In the genomic region with DNA sequence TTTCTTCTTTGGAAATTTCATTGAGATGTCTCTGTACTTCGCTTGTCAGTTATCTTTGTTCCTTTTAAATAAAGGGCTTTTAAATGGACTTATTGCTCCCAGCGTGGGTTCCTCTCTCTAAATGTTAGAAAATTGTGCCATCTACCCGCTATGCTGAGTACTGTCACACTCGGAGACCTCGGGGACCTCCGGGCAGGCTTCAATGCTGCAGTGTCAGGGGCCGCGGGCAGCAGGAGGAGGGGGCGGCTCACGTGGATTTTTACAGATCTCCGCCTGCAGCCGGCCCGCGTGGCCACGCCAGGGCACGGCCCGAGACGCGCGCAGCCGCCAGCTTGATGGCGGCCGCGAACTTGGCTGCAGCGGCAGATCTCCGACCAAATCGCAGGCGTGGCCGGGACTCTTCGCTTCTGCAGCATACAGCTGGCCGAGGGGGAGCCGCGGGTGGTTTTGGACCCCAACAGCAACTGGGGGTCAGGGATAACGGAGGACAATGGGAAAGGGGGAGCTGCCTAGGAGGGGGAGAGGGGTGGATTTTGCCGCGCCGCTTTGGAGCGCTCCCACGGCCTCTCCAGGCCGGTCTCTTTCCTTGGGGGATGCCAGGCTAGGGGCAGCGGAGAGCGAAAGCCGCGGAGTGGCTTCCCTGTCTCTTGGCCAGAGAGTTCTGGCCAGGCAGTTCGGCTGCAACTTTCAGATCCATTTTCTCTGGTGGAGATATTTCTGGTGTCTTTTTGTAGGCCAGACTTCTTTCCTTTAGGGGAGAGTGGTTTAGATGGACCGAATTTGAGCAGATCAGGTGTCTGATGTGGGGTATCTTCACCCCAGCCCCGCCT, we compare ENCODE assay signal across 9 cellular contexts. TPM values are rescaled to one million over a fixed set of nuclear protein-coding genes. Genes with fewer than 3 reads are reported as not detected.
DNase-seq lines count a peak whose midpoint lies in the region; ATAC-seq and TF ChIP-seq lines count a peak whose summit lies in the region.
"Had no signal": no experiment of that assay in that cellular context is flagged by ENCODE, and none has a peak within 500 bp of the region (broad histone marks: within the 10 kb centered on the region; RNA-seq: fewer than 3 reads in every experiment).

No MANE protein-coding gene starts in this region.

- 8% methylated on average over 47 of the region's 47 CpGs for WGBS in liver
- WGBS in thyroid gland, 2 donors: 11 to 12% methylated on average over 17 of the region's 47 CpGs

- H3K9me3 ChIP-seq in liver (ENCODE audit: control insufficient read depth in 4 of 4, low read length in 3 of 4) (no peaks in the 10 kb centered on the region), thyroid gland (no peaks in the 10 kb centered on the region)

- TF ChIP-seq RAD21 in liver (IDR thresholded peaks at IDR 0.05): peak; percentile 88 to 91

- TF ChIP-seq CTCF in coronary artery (IDR thresholded peaks at IDR 0.05) (no peak), liver (IDR thresholded peaks at IDR 0.05; ENCODE audit: low read depth, low read length, missing input control) (peak; percentile 67), thyroid gland (IDR thresholded peaks at IDR 0.05) (peak in 5 of 6 experiments; percentile 30 to 72 (median 62))

- DNase-seq in DMS 273 (lab: John Stamatoyannopoulos, UW; ENCODE audit: unreplicated experiment) (peak; percentile 57), DMS 273 treated with DMSO at 0.1 percent for 48 hours (lab: John Stamatoyannopoulos, UW) (no peak), NOMO-1 (lab: John Stamatoyannopoulos, UW; ENCODE audit: unreplicated experiment in 2 of 2) (peak; percentile 33 to 72), coronary artery (ENCODE audit: low spot score) (peak; percentile 92), thyroid gland (peak; percentile 74 to 78)

- ATAC-seq in HG03060 (IDR thresholded peaks at IDR 0.05; ENCODE audit: low read depth, unreplicated experiment): peak; percentile 58
- no peak for ATAC-seq in GM21737 (IDR thresholded peaks at IDR 0.05; ENCODE audit: unreplicated experiment)

- intact Hi-C loops in thyroid gland (cut with DNase I): no loop called here

- peak overlapping the region; percentile 94 to 97 for H3K27ac ChIP-seq in coronary artery
- H3K27ac ChIP-seq in liver (ENCODE audit: low read depth in 1 of 2, low read length in 2 of 2): peak overlapping the region; percentile 64 to 73
- H3K27ac ChIP-seq in thyroid gland: peak overlapping the region; percentile 73 to 97 (median 95)
- H3K27ac ChIP-seq: 22Rv1 had no signal

- TF ChIP-seq POLR2A in thyroid gland (IDR thresholded peaks at IDR 0.05): peak in 1 of 2 donors; percentile 33

- no peaks in the 10 kb centered on the region for H3K36me3 ChIP-seq in liver (ENCODE audit: control insufficient read depth in 4 of 4, insufficient read depth in 3 of 4, low read depth in 1 of 4, low read length in 3 of 4)
- no peaks in the 10 kb centered on the region for H3K36me3 ChIP-seq in thyroid gland

- no peaks in the 10 kb centered on the region for H3K27me3 ChIP-seq in liver (ENCODE audit: control insufficient read depth in 4 of 4, insufficient read depth in 4 of 4, low read length in 3 of 4)
- H3K27me3 ChIP-seq in thyroid gland: no peaks in the 10 kb centered on the region

- peaks cover 7 to 26% (median 16%) of the 10 kb centered on the region in 4 donors for H3K4me1 ChIP-seq in liver (ENCODE audit: control insufficient read depth in 4 of 4, insufficient read depth in 4 of 4, low read length in 3 of 4)
- peaks cover 4 to 5% of the 10 kb centered on the region in 2 donors for H3K4me1 ChIP-seq in thyroid gland

- peak overlapping the region; percentile 30 to 63 for H3K9ac ChIP-seq in liver (ENCODE audit: low read depth in 1 of 2, low read length in 2 of 2)

- H3K4me3 ChIP-seq in coronary artery (peak overlapping the region; percentile 94), liver (ENCODE audit: low read depth in 1 of 3, low read length in 3 of 3) (peak overlapping the region; percentile 29 to 65 (median 59)), thyroid gland (replicated peaks in 1 of 3) (peak overlapping the region; percentile 5 to 39 (median 24))

TF ChIP-seq in liver, 16 proteins besides CTCF, POLR2A, EP300 and RAD21:
- TF ChIP-seq JUND (IDR thresholded peaks at IDR 0.05) (no peak), EGR1 (IDR thresholded peaks at IDR 0.05; ENCODE audit: low read depth in 2 of 2) (no peak), YY1 (IDR thresholded peaks at IDR 0.05) (peak; percentile 47), NR2F2 (IDR thresholded peaks at IDR 0.05) (peak; percentile 68), TAF1 (conservative IDR thresholded peaks at IDR 0.05) (no peak), RXRA (IDR thresholded peaks at IDR 0.05) (peak in 1 of 2 donors; percentile 23), ZBTB33 (IDR thresholded peaks at IDR 0.05) (no peak), MAX (IDR thresholded peaks at IDR 0.05) (no peak), HNF4G (IDR thresholded peaks at IDR 0.05) (no peak), ATF3 (IDR thresholded peaks at IDR 0.05) (no peak), FOXA1 (IDR thresholded peaks at IDR 0.05) (peak; percentile 6), SP1 (IDR thresholded peaks at IDR 0.05) (peak; percentile 15), FOXA2 (IDR thresholded peaks at IDR 0.05) (no peak), HNF4A (conservative IDR thresholded peaks at IDR 0.05) (peak; percentile 20 to 35), GABPA (IDR thresholded peaks at IDR 0.05 in 1 of 2, conservative IDR thresholded peaks at IDR 0.05 in 1 of 2) (no peak)
- TF ChIP-seq, protein P1, sequence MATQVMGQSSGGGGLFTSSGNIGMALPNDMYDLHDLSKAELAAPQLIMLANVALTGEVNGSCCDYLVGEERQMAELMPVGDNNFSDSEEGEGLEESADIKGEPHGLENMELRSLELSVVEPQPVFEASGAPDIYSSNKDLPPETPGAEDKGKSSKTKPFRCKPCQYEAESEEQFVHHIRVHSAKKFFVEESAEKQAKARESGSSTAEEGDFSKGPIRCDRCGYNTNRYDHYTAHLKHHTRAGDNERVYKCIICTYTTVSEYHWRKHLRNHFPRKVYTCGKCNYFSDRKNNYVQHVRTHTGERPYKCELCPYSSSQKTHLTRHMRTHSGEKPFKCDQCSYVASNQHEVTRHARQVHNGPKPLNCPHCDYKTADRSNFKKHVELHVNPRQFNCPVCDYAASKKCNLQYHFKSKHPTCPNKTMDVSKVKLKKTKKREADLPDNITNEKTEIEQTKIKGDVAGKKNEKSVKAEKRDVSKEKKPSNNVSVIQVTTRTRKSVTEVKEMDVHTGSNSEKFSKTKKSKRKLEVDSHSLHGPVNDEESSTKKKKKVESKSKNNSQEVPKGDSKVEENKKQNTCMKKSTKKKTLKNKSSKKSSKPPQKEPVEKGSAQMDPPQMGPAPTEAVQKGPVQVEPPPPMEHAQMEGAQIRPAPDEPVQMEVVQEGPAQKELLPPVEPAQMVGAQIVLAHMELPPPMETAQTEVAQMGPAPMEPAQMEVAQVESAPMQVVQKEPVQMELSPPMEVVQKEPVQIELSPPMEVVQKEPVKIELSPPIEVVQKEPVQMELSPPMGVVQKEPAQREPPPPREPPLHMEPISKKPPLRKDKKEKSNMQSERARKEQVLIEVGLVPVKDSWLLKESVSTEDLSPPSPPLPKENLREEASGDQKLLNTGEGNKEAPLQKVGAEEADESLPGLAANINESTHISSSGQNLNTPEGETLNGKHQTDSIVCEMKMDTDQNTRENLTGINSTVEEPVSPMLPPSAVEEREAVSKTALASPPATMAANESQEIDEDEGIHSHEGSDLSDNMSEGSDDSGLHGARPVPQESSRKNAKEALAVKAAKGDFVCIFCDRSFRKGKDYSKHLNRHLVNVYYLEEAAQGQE (IDR thresholded peaks at IDR 0.05): no peak

RNA-seq across cellular contexts. Expression of gene NR2F2, which starts 15.3 kb away (rescaled TPM):
- total RNA-seq in liver (1 to 10 TPM; 5.9 to 6.4 TPM), thyroid gland (10 to 100 TPM; 18.3 to 30.2 (median 20.4) TPM)
- polyA plus RNA-seq in liver: 10 to 100 TPM; 12.0 to 22.4 TPM

Comparison
In these comparisons a context has a peak if more than half of its experiments do, and no peak if none do; other contexts are left out.
1. H3K4me3 ChIP-seq: peak in every context shown above with its lines; median percentile 94 in coronary artery; 59 in liver; 24 in thyroid gland.